Comparison of ENCODE assay signal across 23 cellular contexts in genomic region chr7:31029674-31030073, GRCh38. TPM values are rescaled to one million over a fixed set of nuclear protein-coding genes. Genes with fewer than 3 reads are reported as not detected.
A peak's percentile ranks its signal among the peaks of the same experiment; 100 is the strongest.
DNase-seq lines count a peak whose midpoint lies in the region; ATAC-seq and TF ChIP-seq lines count a peak whose summit lies in the region.
"Had no signal": no experiment of that assay in that cellular context is flagged by ENCODE, and none has a peak within 500 bp of the region (broad histone marks: within the 10 kb centered on the region; RNA-seq: fewer than 3 reads in every experiment).

No MANE protein-coding gene starts in this region.

- H3K36me3 Mint-ChIP-seq in brain = no peaks in the 10 kb centered on the region
- no peaks in the 10 kb centered on the region for H3K36me3 Mint-ChIP-seq in activated CD8-positive, alpha-beta memory T cell treated with anti-CD3 and anti-CD28 coated beads, Interleukin-2, amount 10 ng/mL, durations not matched to agents 7 days and 5 days
- H3K36me3 Mint-ChIP-seq: CD8-positive, alpha-beta T cell had no signal

- peaks cover 71% of the 10 kb centered on the region for H3K4me1 Mint-ChIP-seq in brain
- H3K4me1 Mint-ChIP-seq in activated CD8-positive, alpha-beta memory T cell treated with anti-CD3 and anti-CD28 coated beads, Interleukin-2, amount 10 ng/mL, durations not matched to agents 7 days and 5 days = peaks cover 3% of the 10 kb centered on the region
- H3K4me1 Mint-ChIP-seq in stimulated activated naive CD8-positive, alpha-beta T cell treated with anti-CD3 and anti-CD28 coated beads, Interleukin-15, amount 100 ng/mL, for 72 hours = peaks cover 32% of the 10 kb centered on the region

- H3K27me3 Mint-ChIP-seq in brain = peaks cover 7% of the 10 kb centered on the region
- no peaks in the 10 kb centered on the region for H3K27me3 Mint-ChIP-seq in activated CD8-positive, alpha-beta memory T cell treated with anti-CD3 and anti-CD28 coated beads, Interleukin-2, amount 10 ng/mL, durations not matched to agents 7 days and 5 days
- peaks cover 29% of the 10 kb centered on the region for H3K27me3 Mint-ChIP-seq in stimulated activated naive CD8-positive, alpha-beta T cell treated with anti-CD3 and anti-CD28 coated beads, Interleukin-15, amount 100 ng/mL, for 72 hours

- no peak overlapping the region for H3K4me3 Mint-ChIP-seq in brain
- H3K4me3 Mint-ChIP-seq in activated CD8-positive, alpha-beta memory T cell treated with anti-CD3 and anti-CD28 coated beads, Interleukin-2, amount 10 ng/mL, durations not matched to agents 7 days and 5 days = no peak overlapping the region
- no peak overlapping the region for H3K4me3 Mint-ChIP-seq in stimulated activated naive CD8-positive, alpha-beta T cell treated with anti-CD3 and anti-CD28 coated beads, Interleukin-15, amount 100 ng/mL, for 72 hours
- H3K4me3 Mint-ChIP-seq: CD8-positive, alpha-beta T cell; T-helper 1 cell treated with Interleukin-12 subunit alpha and Interleukin-12 subunit beta and Interleukin-4 antibody, amounts not matched to agents 30 μg/mL and 1 μg/mL, for 36 hours had no signal

- peak overlapping the region; percentile 68 to 99 (median 74) for H3K27ac Mint-ChIP-seq in brain
- H3K27ac Mint-ChIP-seq in activated CD8-positive, alpha-beta memory T cell treated with anti-CD3 and anti-CD28 coated beads, Interleukin-2, amount 10 ng/mL, durations not matched to agents 7 days and 5 days = no peak overlapping the region
- H3K27ac Mint-ChIP-seq in stimulated activated naive CD8-positive, alpha-beta T cell treated with anti-CD3 and anti-CD28 coated beads, Interleukin-15, amount 100 ng/mL, for 72 hours = no peak overlapping the region
- H3K27ac Mint-ChIP-seq: CD8-positive, alpha-beta T cell; T-helper 1 cell treated with Interleukin-12 subunit alpha and Interleukin-12 subunit beta and Interleukin-4 antibody, amounts not matched to agents 30 μg/mL and 1 μg/mL, for 36 hours had no signal

- no peak for TF ChIP-seq CTCF in brain (conservative IDR thresholded peaks at IDR 0.05)

- DNase-seq in NCI-H345 (lab: John Stamatoyannopoulos, UW) (peak; percentile 12), NCI-H345 treated with DMSO at 0.1 percent for 48 hours (lab: John Stamatoyannopoulos, UW; ENCODE audit: unreplicated experiment) (no peak), NCI-H1694 treated with DMSO at 0.1 percent for 48 hours (lab: John Stamatoyannopoulos, UW) (peak; percentile 82), NCI-H1436 treated with DMSO at 0.1 percent for 48 hours (lab: John Stamatoyannopoulos, UW) (no peak)
- no peak for DNase-seq in activated CD8-positive, alpha-beta memory T cell treated with anti-CD3 and anti-CD28 coated beads, Interleukin-2, amount 10 ng/mL, durations not matched to agents 7 days and 5 days
- DNase-seq in stimulated activated naive CD8-positive, alpha-beta T cell treated with anti-CD3 and anti-CD28 coated beads, Interleukin-15, amount 100 ng/mL, for 72 hours = no peak
- DNase-seq: 8988T; AML-193; CD8-positive, alpha-beta T cell; EL; HCEC 1CT; KBM-7; NCI-H1930; NCI-H510A; NCI-H748 treated with DMSO at 0.1 percent for 48 hours; PC-9; RPMI8226; SHP77 had no signal

- CTCF ChIA-PET in activated CD8-positive, alpha-beta memory T cell treated with anti-CD3 and anti-CD28 coated beads, Interleukin-2, amount 10 ng/mL, durations not matched to agents 7 days and 5 days (lab: Charles Lee) = no interaction called here

- no peak for ATAC-seq in activated CD8-positive, alpha-beta memory T cell treated with anti-CD3 and anti-CD28 coated beads, Interleukin-2, amount 10 ng/mL, durations not matched to agents 7 days and 5 days
- ATAC-seq in stimulated activated naive CD8-positive, alpha-beta T cell treated with anti-CD3 and anti-CD28 coated beads, Interleukin-15, amount 100 ng/mL, for 72 hours = no peak
- ATAC-seq: CD8-positive, alpha-beta T cell had no signal

- peaks cover 0 to 8% (median 2%) of the 10 kb centered on the region in 5 experiments for H3K9me3 Mint-ChIP-seq in brain
- H3K9me3 Mint-ChIP-seq in activated CD8-positive, alpha-beta memory T cell treated with anti-CD3 and anti-CD28 coated beads, Interleukin-2, amount 10 ng/mL, durations not matched to agents 7 days and 5 days (ENCODE audit: low read depth) = no peaks in the 10 kb centered on the region
- H3K9me3 Mint-ChIP-seq in stimulated activated naive CD8-positive, alpha-beta T cell treated with anti-CD3 and anti-CD28 coated beads, Interleukin-15, amount 100 ng/mL, for 72 hours = peaks cover 4 to 5% of the 10 kb centered on the region in 2 donors
- H3K9me3 Mint-ChIP-seq: CD8-positive, alpha-beta T cell had no signal

- H3K27ac ChIP-seq in temporal lobe (ENCODE audit: low read depth, low read length) = peak overlapping the region; percentile 36
- H3K27ac ChIP-seq: HL-60, PC-9 had no signal

RNA-seq across cellular contexts. Expression of gene ADCYAP1R1, which starts 22.4 kb away (rescaled TPM):
- 16.3 TPM for polyA plus RNA-seq in brain (ENCODE audit: insufficient read depth, low read depth, low replicate concordance)
- 62.0 TPM for total RNA-seq in temporal lobe
- total RNA-seq in activated CD8-positive, alpha-beta memory T cell treated with anti-CD3 and anti-CD28 coated beads, Interleukin-2, amount 10 ng/mL, durations not matched to agents 7 days and 5 days = not detected
- total RNA-seq: CD8-positive, alpha-beta T cell; PC-9 had no signal
- polyA plus RNA-seq: AG04450 had no signal

Comparison
In these comparisons a context has a peak if more than half of its experiments do, and no peak if none do; other contexts are left out.
1. DNase-seq: peak in NCI-H345 (single experiment) and NCI-H1694 treated with DMSO at 0.1 percent for 48 hours (single experiment); none in NCI-H345 treated with DMSO at 0.1 percent for 48 hours (single experiment), activated CD8-positive, alpha-beta memory T cell treated with anti-CD3 and anti-CD28 coated beads, Interleukin-2, amount 10 ng/mL, durations not matched to agents 7 days and 5 days (single experiment), stimulated activated naive CD8-positive, alpha-beta T cell treated with anti-CD3 and anti-CD28 coated beads, Interleukin-15, amount 100 ng/mL, for 72 hours (0 of 2) and NCI-H1436 treated with DMSO at 0.1 percent for 48 hours (single experiment).
2. H3K27ac Mint-ChIP-seq: peak in brain (5 of 5); none in activated CD8-positive, alpha-beta memory T cell treated with anti-CD3 and anti-CD28 coated beads, Interleukin-2, amount 10 ng/mL, durations not matched to agents 7 days and 5 days (single experiment) and stimulated activated naive CD8-positive, alpha-beta T cell treated with anti-CD3 and anti-CD28 coated beads, Interleukin-15, amount 100 ng/mL, for 72 hours (0 of 2).
3. RNA of gene ADCYAP1R1, which starts 22.4 kb away (total RNA-seq): 62.0 TPM in temporal lobe (single experiment); not detected in activated CD8-positive, alpha-beta memory T cell treated with anti-CD3 and anti-CD28 coated beads, Interleukin-2, amount 10 ng/mL, durations not matched to agents 7 days and 5 days; every median in the first group is over 10 times any median in the second.